Comparison of ENCODE assay signal across 8 cellular contexts in the genomic region with DNA sequence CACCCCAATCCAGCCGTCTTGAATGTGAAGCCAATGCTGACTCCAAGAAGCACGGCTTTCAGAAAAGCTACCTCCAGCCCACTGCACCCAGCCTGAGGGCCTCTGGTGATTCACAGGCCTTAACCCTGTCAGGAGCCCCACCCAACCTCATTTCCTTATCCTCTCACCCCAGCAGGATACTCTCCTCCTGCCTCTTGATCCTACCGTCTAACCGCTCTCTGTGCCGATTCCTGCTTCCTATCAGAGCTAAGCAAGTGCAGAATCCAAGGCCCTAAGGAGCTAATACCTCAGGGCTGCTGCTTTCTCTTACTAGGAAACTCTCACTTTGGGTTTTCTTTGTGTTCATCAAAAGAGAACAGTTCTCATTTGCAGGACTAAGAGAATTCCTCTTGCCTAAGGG. TPM values are rescaled to one million over a fixed set of nuclear protein-coding genes. Genes with fewer than 3 reads are reported as not detected.
A peak's percentile ranks its signal among the peaks of the same experiment; 100 is the strongest.
DNase-seq lines count a peak whose midpoint lies in the region; ATAC-seq and TF ChIP-seq lines count a peak whose summit lies in the region.

No MANE protein-coding gene starts in this region.

- no peaks in the 10 kb centered on the region for H3K36me3 ChIP-seq in HUES64 (ENCODE audit: insufficient read depth, low read length)
- no peaks in the 10 kb centered on the region for H3K36me3 ChIP-seq in smooth muscle cell (ENCODE audit: low read depth)

- peak overlapping the region; percentile 40 for H3K27ac ChIP-seq in HUES64 (ENCODE audit: low read depth, low read length)
- H3K27ac ChIP-seq in smooth muscle cell (ENCODE audit: low read depth), result peak overlapping the region; percentile 57

- no peak for ATAC-seq in HG03159 (IDR thresholded peaks at IDR 0.05; ENCODE audit: unreplicated experiment)

- H3K9ac ChIP-seq in HUES64 (ENCODE audit: low read depth, low read length) (no peak overlapping the region), smooth muscle cell (ENCODE audit: low read depth) (no peak overlapping the region)

- CTCF ChIA-PET in activated CD4-positive, alpha-beta memory T cell treated with anti-CD3 and anti-CD28 coated beads for 36 hours (lab: Charles Lee), result interaction anchor here (1.2 to 3.6 kb wide), 7 partner anchors 15 to 143 kb away, joined by 4 to 23 read pairs (median 7); no protein-coding TSS in a partner anchor

- peak overlapping the region; percentile 55 for H3K27ac Mint-ChIP-seq in activated CD4-positive, alpha-beta memory T cell treated with anti-CD3 and anti-CD28 coated beads for 36 hours

- POLR2A ChIA-PET in activated CD4-positive, alpha-beta memory T cell treated with anti-CD3 and anti-CD28 coated beads for 36 hours (lab: Charles Lee), result interaction anchor here (1.2 to 5.2 kb wide), 2 partner anchors 14 to 45 kb away, joined by 5 to 69 read pairs; no protein-coding TSS in a partner anchor

- H3K9me3 ChIP-seq in HUES64 (ENCODE audit: insufficient read depth, low read depth, low read length) (no peaks in the 10 kb centered on the region), smooth muscle cell (replicated peaks; ENCODE audit: low read depth) (no peaks in the 10 kb centered on the region)

- no peaks in the 10 kb centered on the region for H3K9me3 Mint-ChIP-seq in activated CD4-positive, alpha-beta memory T cell treated with anti-CD3 and anti-CD28 coated beads for 36 hours

- 13% methylated on average over 5 of the region's 5 CpGs for WGBS in HUES64
- WGBS in smooth muscle cell (ENCODE audit: low lambda C conversion rate), result 2% methylated on average over 5 of the region's 5 CpGs

- H3K27me3 ChIP-seq in HUES64 (ENCODE audit: insufficient read depth, low read length), result no peaks in the 10 kb centered on the region
- no peaks in the 10 kb centered on the region for H3K27me3 ChIP-seq in smooth muscle cell (ENCODE audit: low read depth)

- H3K4me1 Mint-ChIP-seq in activated CD4-positive, alpha-beta memory T cell treated with anti-CD3 and anti-CD28 coated beads for 36 hours (ENCODE audit: low read depth), result peaks cover 76% of the 10 kb centered on the region

- no peak for TF ChIP-seq CTCF in fibroblast of villous mesenchyme (IDR thresholded peaks at IDR 0.05; ENCODE audit: insufficient read depth, low read depth, low read length)
- no peak for TF ChIP-seq CTCF in smooth muscle cell (IDR thresholded peaks at IDR 0.05; ENCODE audit: borderline replicate concordance, insufficient read depth, poor library complexity, severe bottlenecking)

- intact Hi-C loops in activated CD4-positive, alpha-beta memory T cell treated with anti-CD3 and anti-CD28 coated beads for 36 hours (cut with micrococcal nuclease), result loop anchor here (2.0 to 5.0 kb wide), 2 partner anchors 18 to 118 kb away; no protein-coding TSS in a partner anchor

- H3K4me3 ChIP-seq in HUES64 (ENCODE audit: low read length) (no peak overlapping the region), fibroblast of villous mesenchyme (ENCODE audit: low read depth, low read length) (no peak overlapping the region), smooth muscle cell (no peak overlapping the region)

- no peaks in the 10 kb centered on the region for H4K20me1 ChIP-seq in smooth muscle cell (ENCODE audit: low read depth)

- H3K4me1 ChIP-seq in HUES64 (ENCODE audit: insufficient read depth, low read length), result peaks cover 47% of the 10 kb centered on the region
- peaks cover 31% of the 10 kb centered on the region for H3K4me1 ChIP-seq in smooth muscle cell (ENCODE audit: low read depth)

- no peaks in the 10 kb centered on the region for H3K79me2 ChIP-seq in smooth muscle cell (ENCODE audit: low read depth)

- peaks cover 4% of the 10 kb centered on the region for H3F3A ChIP-seq in smooth muscle cell (ENCODE audit: low read depth)

- H3K36me3 Mint-ChIP-seq in activated CD4-positive, alpha-beta memory T cell treated with anti-CD3 and anti-CD28 coated beads for 36 hours, result peaks cover 5% of the 10 kb centered on the region

- H3K4me3 Mint-ChIP-seq in activated CD4-positive, alpha-beta memory T cell treated with anti-CD3 and anti-CD28 coated beads for 36 hours, result peak overlapping the region; percentile 2

- no peaks in the 10 kb centered on the region for H3K27me3 Mint-ChIP-seq in activated CD4-positive, alpha-beta memory T cell treated with anti-CD3 and anti-CD28 coated beads for 36 hours

- DNase-seq in activated CD4-positive, alpha-beta memory T cell treated with anti-CD3 and anti-CD28 coated beads for 36 hours, result peak; percentile 69
- DNase-seq in fibroblast of villous mesenchyme (ENCODE audit: low read depth) (peak; percentile 88), smooth muscle cell (lab: John Stamatoyannopoulos, UW; ENCODE audit: unreplicated experiment) (no peak), cerebellar cortex (ENCODE audit: low spot score) (no peak), kidney glomerular epithelial cell (lab: John Stamatoyannopoulos, UW) (no peak), superior temporal gyrus (ENCODE audit: extremely low spot score) (no peak)

- no peak overlapping the region for H2AFZ ChIP-seq in smooth muscle cell (ENCODE audit: low read depth)

- H3K4me2 ChIP-seq in smooth muscle cell, result peak overlapping the region; percentile 49

RNA-seq across cellular contexts. Expression of gene TRERF1, which starts 47.2 kb away (rescaled TPM):
- 11.4 TPM for polyA plus RNA-seq in HUES64 (2013, experiment 1 of 2)
- polyA plus RNA-seq in HUES64 (2013, experiment 2 of 2), result 11.8 TPM
- 10 to 100 TPM; 16.3 to 16.7 TPM for total RNA-seq in activated CD4-positive, alpha-beta memory T cell treated with anti-CD3 and anti-CD28 coated beads for 36 hours
- total RNA-seq in fibroblast of villous mesenchyme, result 6.4 and 6.5 TPM in 2 replicates
- total RNA-seq in smooth muscle cell, result 3.5 and 3.7 TPM in 2 replicates
- 4.5 and 5.3 TPM in 2 replicates for polyA plus RNA-seq in smooth muscle cell

Comparison
In these comparisons a context has a peak if more than half of its experiments do, and no peak if none do; other contexts are left out.
1. DNase-seq: peak in activated CD4-positive, alpha-beta memory T cell treated with anti-CD3 and anti-CD28 coated beads for 36 hours (single experiment) and fibroblast of villous mesenchyme (single experiment); none in smooth muscle cell (single experiment), cerebellar cortex (single experiment), kidney glomerular epithelial cell (single experiment) and superior temporal gyrus (single experiment).